ENCODE assay signal across 18 cellular contexts in genomic region chr7:105906690-105907089, GRCh38. TPM values are rescaled to one million over a fixed set of nuclear protein-coding genes. Genes with fewer than 3 reads are reported as not detected.
A peak's percentile ranks its signal among the peaks of the same experiment; 100 is the strongest.
DNase-seq lines count a peak whose midpoint lies in the region; ATAC-seq and TF ChIP-seq lines count a peak whose summit lies in the region.
"Had no signal": no experiment of that assay in that cellular context is flagged by ENCODE, and none has a peak within 500 bp of the region (broad histone marks: within the 10 kb centered on the region; RNA-seq: fewer than 3 reads in every experiment).

No MANE protein-coding gene starts in this region.

- H3K4me3 ChIP-seq in mammary epithelial cell (replicated peaks in 1 of 3; ENCODE audit: insufficient read depth in 1 of 3, low read depth in 2 of 3, low read length in 3 of 3) (no peak overlapping the region), fibroblast of mammary gland (ENCODE audit: control insufficient read depth, low read depth, low read length) (no peak overlapping the region), uterus (no peak overlapping the region), OCI-LY7 (ENCODE audit: low read depth, low read length, poor library complexity, severe bottlenecking) (no peak overlapping the region)
- H3K4me3 ChIP-seq: body of pancreas, spleen, vagina had no signal

- intact Hi-C loops in MCF 10A (cut with micrococcal nuclease) (no loop called here), mammary epithelial cell (cut with micrococcal nuclease) (no loop called here), uterus (cut with DNase I; ENCODE audit: low total_unique reads) (no loop called here), OCI-LY7 (cut with micrococcal nuclease; ENCODE audit: unreplicated experiment) (no loop called here)

- no peak for ATAC-seq in GM19035 (IDR thresholded peaks at IDR 0.05; ENCODE audit: unreplicated experiment)
- ATAC-seq: body of pancreas; CD8-positive, alpha-beta T cell had no signal

- no peaks in the 10 kb centered on the region for H3K36me3 ChIP-seq in mammary epithelial cell (ENCODE audit: insufficient read depth, low read length)
- H3K36me3 ChIP-seq in uterus: no peaks in the 10 kb centered on the region
- no peaks in the 10 kb centered on the region for H3K36me3 ChIP-seq in OCI-LY7 (ENCODE audit: insufficient read depth, low read length)
- H3K36me3 ChIP-seq: spleen, vagina had no signal

- H3K27ac Mint-ChIP-seq in MCF 10A (ENCODE audit: low read depth, unreplicated experiment): no peak overlapping the region
- H3K27ac Mint-ChIP-seq: activated naive CD8-positive, alpha-beta T cell treated with anti-CD3 and anti-CD28 coated beads for 36 hours; CD8-positive, alpha-beta T cell had no signal

- no peaks in the 10 kb centered on the region for H3K9me2 ChIP-seq in OCI-LY7 (ENCODE audit: insufficient read depth, low read length)

- no peaks in the 10 kb centered on the region for H3K9me3 ChIP-seq in mammary epithelial cell (replicated peaks; ENCODE audit: insufficient read depth, low read length)
- H3K9me3 ChIP-seq in uterus: no peaks in the 10 kb centered on the region
- H3K9me3 ChIP-seq in OCI-LY7 (ENCODE audit: low read length): 0 out of 2 replicates have a peak, but pooled peaks cover 5% of the 10 kb centered on the region
- H3K9me3 ChIP-seq: body of pancreas, vagina had no signal

- no peak overlapping the region for H2AFZ ChIP-seq in mammary epithelial cell (ENCODE audit: low read depth, low read length)
- H2AFZ ChIP-seq in OCI-LY7 (ENCODE audit: low read length): no peak overlapping the region

- no peak overlapping the region for H3K9ac ChIP-seq in mammary epithelial cell (ENCODE audit: insufficient read depth, low read length)

- WGBS in mammary epithelial cell (ENCODE audit: low coverage, missing lambda C conversion rate): 4% methylated on average over 2 of the region's 2 CpGs

- CTCF ChIA-PET in MCF 10A (lab: Yijun Ruan, JAX): no interaction called here
- CTCF ChIA-PET in mammary epithelial cell (lab: Charles Lee; ENCODE audit: low non-redundant PET): no interaction called here
- CTCF ChIA-PET in OCI-LY7 (lab: Charles Lee; ENCODE audit: unreplicated experiment): interaction anchor here (1.4 kb wide), 1 partner anchor 250 kb away, joined by 3 read pairs; no protein-coding TSS in a partner anchor

- H3K79me2 ChIP-seq in mammary epithelial cell (ENCODE audit: insufficient read depth, low read length) (no peaks in the 10 kb centered on the region), OCI-LY7 (ENCODE audit: insufficient read depth, low read depth, low read length) (no peaks in the 10 kb centered on the region)

- POLR2A ChIA-PET in MCF 10A (lab: Yijun Ruan, JAX): interaction anchor here (0.7 kb wide), 1 partner anchor 352 kb away, joined by 3 read pairs; no protein-coding TSS in a partner anchor
- POLR2A ChIA-PET in OCI-LY7 (lab: Charles Lee): no interaction called here

- no peak overlapping the region for H3K4me3 Mint-ChIP-seq in MCF 10A (ENCODE audit: unreplicated experiment)
- H3K4me3 Mint-ChIP-seq: activated naive CD8-positive, alpha-beta T cell treated with anti-CD3 and anti-CD28 coated beads for 36 hours; CD8-positive, alpha-beta T cell; neural crest cell had no signal

- H3K36me3 Mint-ChIP-seq in MCF 10A (ENCODE audit: insufficient read depth, unreplicated experiment): peaks cover 7% of the 10 kb centered on the region

- TF ChIP-seq CTCF in MCF 10A (IDR thresholded peaks at IDR 0.05; ENCODE audit: unreplicated experiment) (no peak), mammary epithelial cell (conservative IDR thresholded peaks at IDR 0.05 in 1 of 2, IDR thresholded peaks at IDR 0.05 in 1 of 2; ENCODE audit: extremely low read depth in 1 of 2, insufficient read depth in 1 of 2, low read depth in 1 of 2, low read length in 2 of 2) (no peak), fibroblast of mammary gland (conservative IDR thresholded peaks at IDR 0.05; ENCODE audit: control insufficient read depth, insufficient read depth, low read depth, low read length) (no peak), uterus (IDR thresholded peaks at IDR 0.05) (no peak), OCI-LY7 (conservative IDR thresholded peaks at IDR 0.05; ENCODE audit: low read length) (no peak)

- no peaks in the 10 kb centered on the region for H3K4me1 Mint-ChIP-seq in MCF 10A (ENCODE audit: insufficient read depth, unreplicated experiment)

- H3K27me3 Mint-ChIP-seq in MCF 10A (ENCODE audit: insufficient read depth, unreplicated experiment): no peaks in the 10 kb centered on the region
- H3K27me3 Mint-ChIP-seq: activated naive CD8-positive, alpha-beta T cell treated with anti-CD3 and anti-CD28 coated beads for 36 hours had no signal

- DNase-seq in MCF 10A (ENCODE audit: unreplicated experiment) (peak; percentile 8), mammary epithelial cell (no peak), NCI-H69 (lab: John Stamatoyannopoulos, UW) (peak; percentile 16), fibroblast of mammary gland (ENCODE audit: low read depth) (peak; percentile 12), uterus (peak; percentile 36), OCI-LY7 (ENCODE audit: low spot score) (no peak)
- DNase-seq in activated CD8-positive, alpha-beta memory T cell treated with anti-CD3 and anti-CD28 coated beads, Interleukin-2, amount 50 U/mL, for 48 hours: no peak
- DNase-seq: activated CD4-positive, alpha-beta T cell treated with anti-CD3 and anti-CD28 coated beads for 1 hour; activated naive CD8-positive, alpha-beta T cell treated with anti-CD3 and anti-CD28 coated beads for 36 hours; CD8-positive, alpha-beta T cell; cortex of kidney; EL; Karpas-422; spleen had no signal

- peaks cover 8% of the 10 kb centered on the region for H3K9me3 Mint-ChIP-seq in MCF 10A (ENCODE audit: unreplicated experiment)

- H3K4me1 ChIP-seq in mammary epithelial cell (ENCODE audit: insufficient read depth, low read length) (no peaks in the 10 kb centered on the region), uterus (no peaks in the 10 kb centered on the region), OCI-LY7 (ENCODE audit: insufficient read depth, low read length, poor library complexity, severe bottlenecking) (no peaks in the 10 kb centered on the region)
- H3K4me1 ChIP-seq: body of pancreas, spleen, vagina had no signal

- H3K27me3 ChIP-seq in mammary epithelial cell (ENCODE audit: insufficient read depth, low read length) (no peaks in the 10 kb centered on the region), uterus (no peaks in the 10 kb centered on the region)
- H3K27me3 ChIP-seq: body of pancreas, vagina had no signal

- in situ Hi-C loops in mammary epithelial cell (cut with MboI; ENCODE audit: low sequenced_read_pairs in 2 of 2): no loop called here

- BruUV-seq in MCF 10A (replicated peaks; lab: Mats Ljungman, UMichigan) (no TSS peak), mammary epithelial cell (replicated peaks; lab: Mats Ljungman, UMichigan) (no TSS peak), OCI-LY7 (replicated peaks; lab: Mats Ljungman, UMichigan) (no TSS peak)

- H3K4me2 ChIP-seq in mammary epithelial cell (ENCODE audit: insufficient read depth, low read depth, low read length) (no peak overlapping the region), OCI-LY7 (ENCODE audit: low read length) (no peak overlapping the region)

- TF ChIP-seq POLR2A in uterus (IDR thresholded peaks at IDR 0.05): no peak

- dilution Hi-C loops in mammary epithelial cell (cut with HindIII; ENCODE audit: low sequenced_read_pairs): no loop called here

- H4K20me1 ChIP-seq in mammary epithelial cell (ENCODE audit: insufficient read depth, low read length) (no peaks in the 10 kb centered on the region), OCI-LY7 (ENCODE audit: insufficient read depth, low read length) (no peaks in the 10 kb centered on the region)

- H3K27ac ChIP-seq in mammary epithelial cell (ENCODE audit: insufficient read depth, low read depth, low read length): no peak overlapping the region
- H3K27ac ChIP-seq in uterus: no peak overlapping the region
- no peak overlapping the region for H3K27ac ChIP-seq in OCI-LY7 (ENCODE audit: low read depth, low read length, poor library complexity, severe bottlenecking)
- H3K27ac ChIP-seq: body of pancreas, spleen, vagina had no signal

RNA-seq across cellular contexts. Expression of gene ATXN7L1, which starts 30.3 kb away (rescaled TPM):
- total RNA-seq in MCF 10A (2022): 8.1 and 10.0 TPM in 2 replicates
- 10 to 100 TPM in 1 of 2 donors, 1 to 10 TPM in 1; 5.8 to 10.9 TPM for total RNA-seq in mammary epithelial cell
- 2.4 TPM for polyA plus RNA-seq in mammary epithelial cell
- polyA minus RNA-seq in mammary epithelial cell: 2.3 TPM
- 10 to 100 TPM in 2 of 4 donors, 1 to 10 TPM in 2; 4.4 to 22.4 (median 11.0) TPM for total RNA-seq in uterus
- total RNA-seq in OCI-LY7 (2014; rRNA removed; shearing (Covaris generic)): not detected in 2 replicates
- 0.59 and 0.68 TPM in 2 replicates for total RNA-seq in OCI-LY7 (2022)

RNA-seq across cellular contexts. Expression of gene CDHR3, which starts 56.4 kb away (rescaled TPM):
- 0.17 and 0.19 TPM in 2 replicates for total RNA-seq in MCF 10A (2022)
- 1 to 10 TPM; 3.2 to 3.4 TPM for total RNA-seq in mammary epithelial cell
- polyA plus RNA-seq in mammary epithelial cell: 0.82 TPM
- polyA minus RNA-seq in mammary epithelial cell: not detected
- 1 to 10 TPM in 3 of 4 donors, not detected in 1; 5.4 to 7.9 (median 5.9) TPM for total RNA-seq in uterus
- total RNA-seq in OCI-LY7 (2014; rRNA removed; shearing (Covaris generic)): 1.2 and 2.8 TPM in 2 replicates
- total RNA-seq in OCI-LY7 (2022): 0.30 and 0.42 TPM in 2 replicates

Comparison
In these comparisons a context has a peak if more than half of its experiments do, and no peak if none do; other contexts are left out.
1. DNase-seq: peak in MCF 10A (single experiment), NCI-H69 (single experiment), fibroblast of mammary gland (single experiment) and uterus (2 of 2); none in mammary epithelial cell (single experiment), activated CD8-positive, alpha-beta memory T cell treated with anti-CD3 and anti-CD28 coated beads, Interleukin-2, amount 50 U/mL, for 48 hours (single experiment) and OCI-LY7 (single experiment).